ENCODE assay signal across 12 cellular contexts in genomic region chr3:172514678-172515077, GRCh38. TPM values are rescaled to one million over a fixed set of nuclear protein-coding genes. Genes with fewer than 3 reads are reported as not detected.
DNase-seq lines count a peak whose midpoint lies in the region; ATAC-seq and TF ChIP-seq lines count a peak whose summit lies in the region.
"Had no signal": no experiment of that assay in that cellular context is flagged by ENCODE, and none has a peak within 500 bp of the region (broad histone marks: within the 10 kb centered on the region; RNA-seq: fewer than 3 reads in every experiment).

No MANE protein-coding gene starts in this region.

- ATAC-seq in T-helper 17 cell, result no peak
- no peak for ATAC-seq in left lung
- no peak for ATAC-seq in stimulated activated naive CD8-positive, alpha-beta T cell treated with anti-CD3 and anti-CD28 coated beads, Interleukin-15, amount 100 ng/mL, for 72 hours

- peaks cover 36 to 91% of the 10 kb centered on the region in 2 donors for H3K4me1 ChIP-seq in left lung

- peaks cover 0 to 36% of the 10 kb centered on the region in 2 donors for H3K36me3 ChIP-seq in left lung

- intact Hi-C loops in left lung (cut with DNase I), result no loop called here

- TF ChIP-seq CTCF in left lung (IDR thresholded peaks at IDR 0.05) (no peak), GM20000 (IDR thresholded peaks at IDR 0.05; ENCODE audit: extremely low read depth, missing control alignments) (no peak), progenitor cell of endocrine pancreas (IDR thresholded peaks at IDR 0.05; ENCODE audit: unreplicated experiment) (no peak)

- no peaks in the 10 kb centered on the region for H3K9me3 ChIP-seq in T-helper 17 cell (ENCODE audit: control insufficient read depth, low read length, poor library complexity, severe bottlenecking)
- no peaks in the 10 kb centered on the region for H3K9me3 ChIP-seq in left lung

- peak overlapping the region; percentile 90 for H3K27ac Mint-ChIP-seq in activated naive CD4-positive, alpha-beta T cell treated with anti-CD3 and anti-CD28 coated beads, Interleukin-2, amount 10 ng/mL, durations not matched to agents 7 days and 5 days
- H3K27ac Mint-ChIP-seq in T-helper 17 cell, result peak overlapping the region; percentile 98
- peak overlapping the region in 1 of 2 donors; percentile 67 for H3K27ac Mint-ChIP-seq in stimulated activated naive CD8-positive, alpha-beta T cell treated with anti-CD3 and anti-CD28 coated beads, Interleukin-15, amount 100 ng/mL, for 72 hours
- H3K27ac Mint-ChIP-seq in progenitor cell of endocrine pancreas, result no peak overlapping the region

- H3K9me3 Mint-ChIP-seq in activated naive CD4-positive, alpha-beta T cell treated with anti-CD3 and anti-CD28 coated beads, Interleukin-2, amount 10 ng/mL, durations not matched to agents 7 days and 5 days, result no peaks in the 10 kb centered on the region
- H3K9me3 Mint-ChIP-seq in stimulated activated naive CD8-positive, alpha-beta T cell treated with anti-CD3 and anti-CD28 coated beads, Interleukin-15, amount 100 ng/mL, for 72 hours, result peaks cover 0 to 5% of the 10 kb centered on the region in 2 donors
- H3K9me3 Mint-ChIP-seq in progenitor cell of endocrine pancreas (ENCODE audit: low read depth), result no peaks in the 10 kb centered on the region

- no peak overlapping the region for H3K4me3 ChIP-seq in left lung

- no peaks in the 10 kb centered on the region for H3K27me3 ChIP-seq in left lung

- H3K27me3 Mint-ChIP-seq in activated naive CD4-positive, alpha-beta T cell treated with anti-CD3 and anti-CD28 coated beads, Interleukin-2, amount 10 ng/mL, durations not matched to agents 7 days and 5 days, result no peaks in the 10 kb centered on the region
- H3K27me3 Mint-ChIP-seq in T-helper 17 cell, result no peaks in the 10 kb centered on the region
- H3K27me3 Mint-ChIP-seq in stimulated activated naive CD8-positive, alpha-beta T cell treated with anti-CD3 and anti-CD28 coated beads, Interleukin-15, amount 100 ng/mL, for 72 hours, result no peaks in the 10 kb centered on the region
- peaks cover 13% of the 10 kb centered on the region for H3K27me3 Mint-ChIP-seq in progenitor cell of endocrine pancreas

- peaks cover 81% of the 10 kb centered on the region for H3K36me3 Mint-ChIP-seq in activated naive CD4-positive, alpha-beta T cell treated with anti-CD3 and anti-CD28 coated beads, Interleukin-2, amount 10 ng/mL, durations not matched to agents 7 days and 5 days
- H3K36me3 Mint-ChIP-seq in T-helper 17 cell (ENCODE audit: low read depth) (peaks cover 16% of the 10 kb centered on the region), progenitor cell of endocrine pancreas (ENCODE audit: insufficient read depth) (no peaks in the 10 kb centered on the region)

- DNase-seq in activated naive CD4-positive, alpha-beta T cell treated with anti-CD3 and anti-CD28 coated beads, Interleukin-2, amount 10 ng/mL, durations not matched to agents 7 days and 5 days, result no peak
- DNase-seq in activated naive CD4-positive, alpha-beta T cell (lab: John Stamatoyannopoulos, UW), result no peak
- no peak for DNase-seq in T-helper 17 cell
- DNase-seq in left lung, result no peak
- no peak for DNase-seq in stimulated activated naive CD8-positive, alpha-beta T cell treated with anti-CD3 and anti-CD28 coated beads, Interleukin-15, amount 100 ng/mL, for 72 hours
- DNase-seq in GM20000 (ENCODE audit: low spot score), result no peak
- no peak for DNase-seq in NCI-H524 treated with DMSO at 0.1 percent for 48 hours (lab: John Stamatoyannopoulos, UW)
- no peak for DNase-seq in progenitor cell of endocrine pancreas (ENCODE audit: low spot score, unreplicated experiment)
- DNase-seq: activated CD4-positive, alpha-beta T cell treated with anti-CD3 and anti-CD28 coated beads, Interleukin-2, amount 50 U/mL, for 4 hours; NCI-H187 treated with DMSO at 0.1 percent for 48 hours; NCI-H774 had no signal

- H3K4me1 Mint-ChIP-seq in activated naive CD4-positive, alpha-beta T cell treated with anti-CD3 and anti-CD28 coated beads, Interleukin-2, amount 10 ng/mL, durations not matched to agents 7 days and 5 days, result peaks cover 94% of the 10 kb centered on the region
- H3K4me1 Mint-ChIP-seq in T-helper 17 cell (peaks cover 74% of the 10 kb centered on the region), progenitor cell of endocrine pancreas (ENCODE audit: low read depth) (no peaks in the 10 kb centered on the region)
- peaks cover 90% of the 10 kb centered on the region for H3K4me1 Mint-ChIP-seq in stimulated activated naive CD8-positive, alpha-beta T cell treated with anti-CD3 and anti-CD28 coated beads, Interleukin-15, amount 100 ng/mL, for 72 hours

- peak overlapping the region; percentile 33 for H3K4me3 Mint-ChIP-seq in activated naive CD4-positive, alpha-beta T cell treated with anti-CD3 and anti-CD28 coated beads, Interleukin-2, amount 10 ng/mL, durations not matched to agents 7 days and 5 days
- H3K4me3 Mint-ChIP-seq in T-helper 17 cell, result peak overlapping the region; percentile 50
- peak overlapping the region; percentile 61 to 91 for H3K4me3 Mint-ChIP-seq in stimulated activated naive CD8-positive, alpha-beta T cell treated with anti-CD3 and anti-CD28 coated beads, Interleukin-15, amount 100 ng/mL, for 72 hours
- no peak overlapping the region for H3K4me3 Mint-ChIP-seq in progenitor cell of endocrine pancreas (ENCODE audit: low read depth)

- CTCF ChIA-PET in activated naive CD4-positive, alpha-beta T cell treated with anti-CD3 and anti-CD28 coated beads, Interleukin-2, amount 10 ng/mL, durations not matched to agents 7 days and 5 days (lab: Charles Lee), result interaction anchor here (0.6 to 10.4 kb wide), 3 partner anchors 15 to 164 kb away, joined by 3 to 180 read pairs (median 24); no protein-coding TSS in a partner anchor

- peak overlapping the region; percentile 73 to 95 for H3K27ac ChIP-seq in left lung

RNA-seq across cellular contexts. Expression of gene TNFSF10, which starts 8.6 kb away (rescaled TPM):
- 10 to 100 TPM in 1 of 2 donors, 1 to 10 TPM in 1; 8.3 to 22.0 TPM for total RNA-seq in T-helper 17 cell
- 10 to 100 TPM; 52.2 to 95.2 TPM for total RNA-seq in left lung
- 0.36 and 0.72 TPM in 2 replicates for total RNA-seq in progenitor cell of endocrine pancreas
- total RNA-seq: LHCN-M2 had no signal
